ENCODE assay signal across 7 cellular contexts in genomic region chr16:75012380-75013081, GRCh38.
DNase-seq lines count a peak whose midpoint lies in the region; ATAC-seq lines count a peak whose summit lies in the region.

No MANE protein-coding gene starts in this region.

- no peaks in the 10 kb centered on the region for H3K27me3 ChIP-seq in rectal smooth muscle tissue (ENCODE audit: control insufficient read depth, insufficient read depth, low read length)

- peak; percentile 16 for ATAC-seq in GM19438 (IDR thresholded peaks at IDR 0.05; ENCODE audit: low read depth, unreplicated experiment)
- ATAC-seq in HG03354 (IDR thresholded peaks at IDR 0.05; ENCODE audit: poor library complexity, severe bottlenecking, unreplicated experiment): peak; percentile 42
- no peak for ATAC-seq in HG03378 (IDR thresholded peaks at IDR 0.05; ENCODE audit: unreplicated experiment)

- H3K4me3 ChIP-seq in rectal smooth muscle tissue (ENCODE audit: low read length): no peak overlapping the region

- no peak overlapping the region for H3K9ac ChIP-seq in rectal smooth muscle tissue (ENCODE audit: low read length)

- no peaks in the 10 kb centered on the region for H3K36me3 ChIP-seq in rectal smooth muscle tissue (ENCODE audit: control insufficient read depth, insufficient read depth, low read length)

- DNase-seq in caudate nucleus (lab: John Stamatoyannopoulos, UW): no peak
- DNase-seq in T1000 (lab: John Stamatoyannopoulos, UW): no peak
- DNase-seq in NCI-H510A treated with DMSO at 0.1 percent for 48 hours (lab: John Stamatoyannopoulos, UW): no peak

- peaks cover 20% of the 10 kb centered on the region for H3K4me1 ChIP-seq in rectal smooth muscle tissue (ENCODE audit: control insufficient read depth, insufficient read depth, low read length)

- H3K27ac ChIP-seq in caudate nucleus (ENCODE audit: low read depth, low read length): peak overlapping the region; percentile 53
- peak overlapping the region; percentile 78 for H3K27ac ChIP-seq in rectal smooth muscle tissue (ENCODE audit: low read depth, low read length)
